ENCODE assay signal across 21 cellular contexts in the genomic region with DNA sequence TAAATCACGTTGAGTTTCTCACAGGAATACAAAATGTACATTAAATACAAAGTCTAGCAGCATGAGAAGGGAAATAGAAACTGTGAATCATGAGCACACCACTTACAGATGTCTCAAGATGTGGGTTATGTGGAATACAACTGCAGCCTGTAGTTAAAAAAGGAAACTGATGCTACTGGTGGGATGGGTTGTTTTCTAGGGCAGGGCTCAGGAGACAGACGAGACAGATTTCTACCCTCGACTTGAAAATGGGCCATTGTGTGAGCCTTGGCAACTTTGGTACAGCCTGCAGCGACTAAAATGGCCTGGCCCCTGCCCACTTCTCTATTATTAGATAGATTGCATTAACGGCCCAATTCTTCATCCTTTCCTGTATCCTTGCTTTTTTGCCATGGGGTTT.
"Had no signal": no experiment of that assay in that cellular context is flagged by ENCODE, and none has a peak within 500 bp of the region (broad histone marks: within the 10 kb centered on the region; RNA-seq: fewer than 3 reads in every experiment).

No MANE protein-coding gene starts in this region.

- H3K36me3 Mint-ChIP-seq: brain had no signal

- H3K4me3 ChIP-seq: gastroesophageal sphincter, heart left ventricle, mucosa of descending colon, right lobe of liver, smooth muscle cell, tibial artery had no signal

- H3K27ac Mint-ChIP-seq: activated B cell treated with CpG ODN at 0.5 μM for 24 hours; activated CD4-positive, alpha-beta T cell treated with anti-CD3 and anti-CD28 coated beads, Interleukin-2, amount 10 ng/mL, durations not matched to agents 24 days and 14 days; activated T-helper 2 cell treated with anti-CD3 and anti-CD28 coated beads, Interferon-gamma antibody, Interleukin-2, Interleukin-4, amounts not matched to agents 10 μg/mL and 5 μg/mL and 100 μg/mL, durations not matched to agents 14 hours and 24 hours and 36 hours; brain; memory B cell; naive thymus-derived CD4-positive, alpha-beta T cell; T-helper 17 cell had no signal

- H3K4me1 Mint-ChIP-seq: activated B cell treated with CpG ODN at 0.5 μM for 24 hours, brain, neural crest cell had no signal

- H3K9me3 Mint-ChIP-seq: activated B cell treated with CpG ODN at 0.5 μM for 24 hours; activated T-helper 2 cell treated with anti-CD3 and anti-CD28 coated beads, Interferon-gamma antibody, Interleukin-2, Interleukin-4, amounts not matched to agents 10 μg/mL and 5 μg/mL and 100 μg/mL, durations not matched to agents 14 hours and 24 hours and 36 hours; memory B cell; neural crest cell had no signal

- H3K4me3 Mint-ChIP-seq: activated B cell treated with CpG ODN at 0.5 μM for 24 hours; activated CD4-positive, alpha-beta T cell treated with anti-CD3 and anti-CD28 coated beads, Interleukin-2, amount 10 ng/mL, durations not matched to agents 24 days and 14 days; brain; memory B cell; naive thymus-derived CD4-positive, alpha-beta T cell; neural crest cell; T-helper 17 cell had no signal

- H3K27me3 Mint-ChIP-seq: activated B cell treated with CpG ODN at 0.5 μM for 24 hours; activated CD4-positive, alpha-beta T cell treated with anti-CD3 and anti-CD28 coated beads, Interleukin-2, amount 10 ng/mL, durations not matched to agents 24 days and 14 days; brain; memory B cell; naive thymus-derived CD4-positive, alpha-beta T cell; T-helper 17 cell had no signal

- DNase-seq: activated B cell treated with CpG ODN at 0.5 μM for 24 hours; activated CD4-positive, alpha-beta T cell treated with anti-CD3 and anti-CD28 coated beads, Interleukin-2, amount 10 ng/mL, durations not matched to agents 24 days and 14 days; activated CD8-positive, alpha-beta memory T cell treated with anti-CD3 and anti-CD28 coated beads, Interleukin-2, amount 50 U/mL, for 48 hours; activated naive CD4-positive, alpha-beta T cell; aorta; heart left ventricle; left colon; mucosa of descending colon; naive thymus-derived CD4-positive, alpha-beta T cell; right lobe of liver; stimulated activated CD4-positive, alpha-beta T cell treated with anti-CD3 and anti-CD28 coated beads, Interleukin-15, amount 100 ng/mL, for 24 hours; stimulated activated naive CD4-positive, alpha-beta T cell; SW 1271; T-helper 17 cell; tibial artery had no signal

- ATAC-seq: gastroesophageal sphincter; heart left ventricle; left colon; mucosa of descending colon; naive thymus-derived CD4-positive, alpha-beta T cell; right lobe of liver; T-helper 17 cell had no signal
